8 cellular contexts compared by ENCODE assay signal in the genomic region with DNA sequence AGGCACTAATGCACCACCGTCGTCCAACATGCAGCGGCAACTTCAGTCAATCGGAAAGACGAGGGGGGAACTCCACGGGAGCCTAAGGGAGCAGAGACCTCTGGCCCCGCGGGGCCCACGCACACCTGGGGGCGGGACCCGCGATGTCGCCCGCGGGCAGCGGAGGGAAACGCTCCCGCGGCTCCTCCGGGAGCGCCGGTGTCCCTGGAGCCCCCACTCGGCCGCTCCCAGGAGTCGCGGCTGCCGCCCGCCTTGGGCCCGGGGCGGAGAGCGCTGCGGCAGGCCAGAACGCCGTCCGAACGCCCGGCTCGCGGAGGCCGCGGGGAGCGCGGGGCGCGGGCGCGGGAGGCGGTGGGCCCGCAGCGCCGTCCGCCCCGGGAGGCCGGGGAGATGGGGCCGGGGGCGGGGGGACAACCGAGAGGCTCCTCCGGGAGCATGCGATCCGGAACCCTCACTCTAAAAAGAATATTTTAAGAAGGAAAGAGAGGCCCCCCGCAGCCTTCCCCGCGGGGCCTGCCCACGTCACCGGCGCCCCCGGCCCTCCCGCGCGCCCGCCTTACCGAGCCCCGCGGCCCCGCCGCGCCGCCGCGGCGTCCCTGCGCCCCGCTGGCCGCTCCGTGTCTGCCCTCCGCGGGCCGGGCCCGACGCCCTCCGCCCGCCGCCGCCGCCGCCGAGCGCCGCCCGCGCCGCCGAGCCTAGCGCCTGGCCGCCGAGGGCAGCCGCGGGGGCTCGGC.
DNase-seq lines count a peak whose midpoint lies in the region; ATAC-seq, FAIRE-seq and TF ChIP-seq lines count a peak whose summit lies in the region.

No MANE protein-coding gene starts in this region.

- H3K9me3 Mint-ChIP-seq in activated T-cell treated with anti-CD3 and anti-CD28 coated beads, Interleukin-2, amount 50 U/mL, for 24 hours, result no peaks in the 10 kb centered on the region

- no peaks in the 10 kb centered on the region for H3K9me3 ChIP-seq in pancreas

- ATAC-seq in HG03558 (IDR thresholded peaks at IDR 0.05; ENCODE audit: extremely low read depth, unreplicated experiment), result peak; percentile 23
- peak; percentile 7 to 33 (median 16) for ATAC-seq in pancreas

- peak overlapping the region in 3 of 4 donors; percentile 36 to 53 (median 43) for H3K27ac ChIP-seq in pancreas

- no peaks in the 10 kb centered on the region for H3K36me3 ChIP-seq in pancreas

- WGBS in pancreas, 2 donors, result 1% methylated on average over 42 to 109 of the region's 109 CpGs

- FAIRE-seq in pancreas (lab: Jason Lieb, UNC), result no peak

- H3K4me3 Mint-ChIP-seq in activated T-cell treated with anti-CD3 and anti-CD28 coated beads, Interleukin-2, amount 50 U/mL, for 24 hours, result peak overlapping the region; percentile 83

- peaks cover 34% of the 10 kb centered on the region for H3K27me3 Mint-ChIP-seq in activated T-cell treated with anti-CD3 and anti-CD28 coated beads, Interleukin-2, amount 50 U/mL, for 24 hours

- H3K27ac Mint-ChIP-seq in activated T-cell treated with anti-CD3 and anti-CD28 coated beads, Interleukin-2, amount 50 U/mL, for 24 hours, result peak overlapping the region; percentile 83

- peaks cover 2% of the 10 kb centered on the region for H3K36me3 Mint-ChIP-seq in activated T-cell treated with anti-CD3 and anti-CD28 coated beads, Interleukin-2, amount 50 U/mL, for 24 hours (ENCODE audit: low read depth)

- H3K4me3 ChIP-seq in pancreas, result peak overlapping the region; percentile 49 to 62 (median 62)

- peaks cover 18 to 45% (median 33%) of the 10 kb centered on the region in 3 donors for H3K4me1 ChIP-seq in pancreas

- peaks cover 39% of the 10 kb centered on the region for H3K4me1 Mint-ChIP-seq in activated T-cell treated with anti-CD3 and anti-CD28 coated beads, Interleukin-2, amount 50 U/mL, for 24 hours (ENCODE audit: low read depth)

- no peaks in the 10 kb centered on the region for H3K27me3 ChIP-seq in pancreas

- no peak for TF ChIP-seq CTCF in pancreas (IDR thresholded peaks at IDR 0.05)

- intact Hi-C loops in head of caudate nucleus (cut with DNase I) (no loop called here), pancreas (cut with DNase I) (no loop called here)

- peak; percentile 31 for DNase-seq in NCI-H2227 (lab: John Stamatoyannopoulos, UW; ENCODE audit: unreplicated experiment)
- DNase-seq in NCI-H2227 treated with DMSO at 0.1 percent for 48 hours (lab: John Stamatoyannopoulos, UW), result no peak
- DNase-seq in activated T-cell treated with anti-CD3 and anti-CD28 coated beads, Interleukin-2, amount 50 U/mL, for 24 hours, result peak; percentile 47
- DNase-seq in head of caudate nucleus, result peak in 22 of 42 donors; percentile 14 to 68 (median 34)
- peak in 5 of 6 donors; percentile 12 to 74 (median 49) for DNase-seq in pancreas
- DNase-seq in SKM-1 (lab: John Stamatoyannopoulos, UW; ENCODE audit: unreplicated experiment), result no peak
- no peak for DNase-seq in cortex of kidney (lab: John Stamatoyannopoulos, UW)

Comparison
In these comparisons a context has a peak if more than half of its experiments do, and no peak if none do; other contexts are left out.
1. DNase-seq: peak in NCI-H2227 (single experiment), activated T-cell treated with anti-CD3 and anti-CD28 coated beads, Interleukin-2, amount 50 U/mL, for 24 hours (single experiment), head of caudate nucleus (22 of 42) and pancreas (5 of 6); none in NCI-H2227 treated with DMSO at 0.1 percent for 48 hours (single experiment), SKM-1 (single experiment) and cortex of kidney (single experiment).